8 cellular contexts compared by ENCODE assay signal in the genomic region with DNA sequence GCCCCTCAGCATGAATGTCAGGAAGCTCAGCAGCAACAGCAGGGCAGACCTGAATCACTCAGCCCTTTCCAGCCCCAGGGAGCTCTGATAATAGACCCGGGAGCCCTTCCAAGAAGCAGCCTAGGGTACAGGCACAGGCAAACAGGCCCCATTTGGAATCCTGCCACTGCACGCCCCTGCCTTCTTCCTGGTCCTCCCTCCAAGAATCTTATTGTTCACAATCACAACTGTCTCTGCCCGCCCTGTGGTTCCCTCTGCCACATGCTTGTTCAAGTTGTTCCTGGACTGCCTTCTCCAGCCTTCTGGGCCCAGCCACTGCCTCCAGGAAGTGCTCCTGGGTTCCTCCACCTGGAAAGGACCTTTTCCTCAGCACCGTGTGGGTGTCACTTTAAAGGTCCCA. TPM values are rescaled to one million over a fixed set of nuclear protein-coding genes. Genes with fewer than 3 reads are reported as not detected.
DNase-seq lines count a peak whose midpoint lies in the region; ATAC-seq, FAIRE-seq and TF ChIP-seq lines count a peak whose summit lies in the region.

No MANE protein-coding gene starts in this region.

- peak overlapping the region; percentile 59 for H3K27ac ChIP-seq in suprapubic skin

- no peaks in the 10 kb centered on the region for H3K36me3 ChIP-seq in MG63
- H3K36me3 ChIP-seq in bronchial epithelial cell (ENCODE audit: control insufficient read depth, insufficient read depth, low read length) = no peaks in the 10 kb centered on the region
- no peaks in the 10 kb centered on the region for H3K36me3 ChIP-seq in suprapubic skin

- H3K4me1 ChIP-seq in suprapubic skin = peaks cover 41% of the 10 kb centered on the region

- ATAC-seq in HG03565 (IDR thresholded peaks at IDR 0.05; ENCODE audit: unreplicated experiment) (no peak), HG02571 (IDR thresholded peaks at IDR 0.05; ENCODE audit: unreplicated experiment) (no peak)

- TF ChIP-seq CTCF in bronchial epithelial cell (IDR thresholded peaks at IDR 0.05; ENCODE audit: insufficient read depth, low read length, severe bottlenecking) = no peak
- no peak for TF ChIP-seq CTCF in suprapubic skin (IDR thresholded peaks at IDR 0.05)

- WGBS in suprapubic skin = 25% methylated on average over 3 of the region's 4 CpGs

- DNase-seq in MG63 = peak; percentile 94
- peak; percentile 50 for DNase-seq in bronchial epithelial cell (ENCODE audit: low read depth)
- peak; percentile 34 for DNase-seq in islet precursor cell
- peak; percentile 78 to 88 for DNase-seq in suprapubic skin (ENCODE audit: low spot score in 2 of 2)
- no peak for DNase-seq in globus pallidus (ENCODE audit: low spot score)
- DNase-seq in activated CD4-positive, alpha-beta T cell treated with anti-CD3 and anti-CD28 coated beads for 1 hour = no peak

- TF ChIP-seq EP300 in suprapubic skin (IDR thresholded peaks at IDR 0.05) = no peak

- H3K27me3 ChIP-seq in MG63 = no peaks in the 10 kb centered on the region
- H3K27me3 ChIP-seq in bronchial epithelial cell (ENCODE audit: control insufficient read depth, insufficient read depth, low read length) = no peaks in the 10 kb centered on the region
- no peaks in the 10 kb centered on the region for H3K27me3 ChIP-seq in suprapubic skin

- no peak for FAIRE-seq in bronchial epithelial cell (lab: Jason Lieb, UNC)

- H3K4me3 ChIP-seq in MG63 (no peak overlapping the region), bronchial epithelial cell (ENCODE audit: low read depth, low read length) (no peak overlapping the region), suprapubic skin (no peak overlapping the region)

- no peak for TF ChIP-seq POLR2A in suprapubic skin (IDR thresholded peaks at IDR 0.05)

- H3K9me3 ChIP-seq in MG63 (peaks cover 7% of the 10 kb centered on the region), suprapubic skin (no peaks in the 10 kb centered on the region)

RNA-seq across cellular contexts. Expression of gene LRRC32, which starts 54.6 kb away (rescaled TPM):
- total RNA-seq in MG63 (2014; rRNA removed; shearing (Covaris generic); ENCODE audit: low replicate concordance) = not detected in 2 replicates
- total RNA-seq in bronchial epithelial cell (0.26 TPM in 1 of 2 replicates, not detected in the other), suprapubic skin (10 to 100 TPM; 10.4 to 23.2 (median 17.5) TPM)

Comparison
In these comparisons a context has a peak if more than half of its experiments do, and no peak if none do; other contexts are left out.
1. DNase-seq: peak in MG63 (single experiment), bronchial epithelial cell (single experiment), islet precursor cell (single experiment) and suprapubic skin (2 of 2); none in globus pallidus (single experiment) and activated CD4-positive, alpha-beta T cell treated with anti-CD3 and anti-CD28 coated beads for 1 hour (single experiment).